Comparison of ENCODE assay signal across 31 cellular contexts in the genomic region with DNA sequence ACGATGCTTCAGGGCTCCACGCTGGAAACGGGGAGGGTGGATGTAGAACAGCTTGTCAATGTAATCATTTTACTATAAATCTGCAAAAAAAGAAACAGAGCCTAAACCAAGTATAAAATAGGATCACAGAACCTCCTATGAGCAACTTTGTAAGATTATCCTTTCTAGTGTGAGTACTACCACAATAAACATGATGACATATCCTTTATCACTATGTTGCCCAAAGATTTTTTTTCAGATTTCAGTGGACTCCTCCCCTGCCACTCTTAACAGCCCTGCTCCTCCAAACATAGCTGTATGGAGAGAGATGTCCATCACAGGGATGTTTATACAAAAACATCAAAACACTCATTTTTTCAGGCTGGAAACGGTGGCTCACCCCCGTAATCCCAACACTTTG.
"Had no signal": no experiment of that assay in that cellular context is flagged by ENCODE, and none has a peak within 500 bp of the region (broad histone marks: within the 10 kb centered on the region; RNA-seq: fewer than 3 reads in every experiment).

No MANE protein-coding gene starts in this region.

- ATAC-seq: activated CD4-positive, CD25-positive, alpha-beta regulatory T cell treated with anti-CD3 and anti-CD28 coated beads, Interleukin-2, amount 50 U/mL, for 24 hours; activated CD8-positive, alpha-beta T cell treated with anti-CD3 and anti-CD28 coated beads for 36 hours; activated T-cell treated with anti-CD3 and anti-CD28 coated beads, Interleukin-2, amount 50 U/mL, for 4 hours; activated T-helper 17 cell treated with anti-CD3 and anti-CD28 coated beads, Interleukin-2, amount 50 U/mL, for 72 hours; esophagus mucosa; gastrocnemius medialis; heart left ventricle; T-helper 17 cell had no signal

- H3K27ac ChIP-seq: brain microvascular endothelial cell, colonic mucosa, gastrocnemius medialis, heart left ventricle, WERI-Rb-1 had no signal

- H3K4me3 ChIP-seq: colonic mucosa, gastrocnemius medialis, heart left ventricle had no signal

- H3K36me3 ChIP-seq: brain microvascular endothelial cell, colonic mucosa, gastrocnemius medialis, heart left ventricle, WERI-Rb-1 had no signal

- FAIRE-seq: astrocyte, endometrium, endothelial cell of umbilical vein had no signal

- H3K4me1 ChIP-seq: colonic mucosa, gastrocnemius medialis had no signal

- DNase-seq: activated B cell treated with CpG ODN at 0.5 μM for 24 hours; activated CD4-positive, alpha-beta T cell treated with anti-CD3 and anti-CD28 coated beads for 48 hours; activated CD4-positive, alpha-beta T cell treated with anti-CD3 and anti-CD28 coated beads, Interleukin-2, amount 50 U/mL, for 1 hour; activated CD4-positive, alpha-beta T cell treated with anti-CD3 and anti-CD28 coated beads, Interleukin-2, amount 50 U/mL, for 48 hours; activated CD8-positive, alpha-beta memory T cell treated with anti-CD3 and anti-CD28 coated beads for 24 hours; activated CD8-positive, alpha-beta T cell treated with anti-CD3 and anti-CD28 coated beads for 36 hours; activated effector memory CD4-positive, alpha-beta T cell treated with Interleukin-2 at 50 U/mL for 16 hours; activated gamma-delta T cell treated with Interleukin-2 at 50 U/mL for 16 hours; activated naive CD4-positive, alpha-beta T cell treated with anti-CD3 and anti-CD28 coated beads, Interleukin-2, amount 50 U/mL, for 16 hours; activated naive CD4-positive, alpha-beta T cell treated with Interleukin-2 at 50 U/mL for 16 hours; activated T-cell treated with anti-CD3 and anti-CD28 coated beads, Interleukin-2, amount 50 U/mL, for 4 hours; amniotic stem cell; anterior cingulate cortex; brain microvascular endothelial cell; caudate nucleus; colonic mucosa; effector CD8-positive, alpha-beta T cell; foreskin fibroblast; gastrocnemius medialis; glutamatergic neuron; heart left ventricle; T-helper 1 cell; T-helper 17 cell; T1000; WERI-Rb-1 had no signal

- H3K9me3 ChIP-seq: colonic mucosa, gastrocnemius medialis, heart left ventricle had no signal

- H3K27me3 ChIP-seq: brain microvascular endothelial cell, colonic mucosa had no signal
